In the genomic region with DNA sequence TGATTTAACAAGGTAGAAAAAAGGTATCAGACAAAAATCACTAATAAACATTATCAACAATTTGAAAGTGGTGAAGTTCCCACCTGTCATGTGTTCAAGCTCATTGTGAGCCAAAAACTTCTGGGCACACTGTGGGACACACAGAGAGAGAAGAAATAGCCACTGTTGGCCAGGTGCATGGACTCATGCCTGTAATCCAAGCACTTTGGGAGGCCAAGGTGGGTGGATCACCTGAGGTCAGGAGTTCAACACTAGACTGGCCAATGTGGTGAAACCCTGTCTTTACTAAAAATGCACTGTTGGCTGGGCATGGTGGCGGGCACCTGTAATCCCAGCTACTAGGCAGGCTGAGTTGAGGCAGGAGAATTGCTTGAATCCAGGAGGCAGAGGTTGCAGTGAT, we compare ENCODE assay signal across 33 cellular contexts.
"Had no signal": no experiment of that assay in that cellular context is flagged by ENCODE, and none has a peak within 500 bp of the region (broad histone marks: within the 10 kb centered on the region; RNA-seq: fewer than 3 reads in every experiment).

No MANE protein-coding gene starts in this region.

- DNase-seq: Karpas-422, Kasumi-1, MG63, MM.1S, MV-4-11, NCI-H1048, NCI-H1092, NCI-H1092 treated with DMSO at 0.1 percent for 48 hours, NCI-H1105, NCI-H1105 treated with DMSO at 0.1 percent for 48 hours, NCI-H1417, NCI-H1417 treated with DMSO at 0.1 percent for 48 hours, NCI-H1436, NCI-H1436 treated with DMSO at 0.1 percent for 48 hours, NCI-H146, NCI-H1694, NCI-H1694 treated with DMSO at 0.1 percent for 48 hours, NCI-H187, NCI-H187 treated with DMSO at 0.1 percent for 48 hours, NCI-H1930, NCI-H2029, NCI-H2029 treated with DMSO at 0.1 percent for 48 hours, NCI-H2081, NCI-H2081 treated with DMSO at 0.1 percent for 48 hours, NCI-H2107, NCI-H2171, NCI-H2171 treated with DMSO at 0.1 percent for 48 hours, NCI-H2227 treated with DMSO at 0.1 percent for 48 hours, NCI-H226, NCI-H345, NCI-H446, NCI-H446 treated with DMSO at 0.1 percent for 48 hours, NCI-H510A had no signal
